Comparison of ENCODE assay signal across 11 cellular contexts in genomic region chr2:174631009-174631981, GRCh38. TPM values are rescaled to one million over a fixed set of nuclear protein-coding genes. Genes with fewer than 3 reads are reported as not detected.
DNase-seq lines count a peak whose midpoint lies in the region; ATAC-seq lines count a peak whose summit lies in the region.
"Had no signal": no experiment of that assay in that cellular context is flagged by ENCODE, and none has a peak within 500 bp of the region (broad histone marks: within the 10 kb centered on the region; RNA-seq: fewer than 3 reads in every experiment).

No MANE protein-coding gene starts in this region.

- peak; percentile 42 for DNase-seq in activated CD8-positive, alpha-beta memory T cell treated with anti-CD3 and anti-CD28 coated beads, Interleukin-2, amount 10 ng/mL, durations not matched to agents 7 days and 5 days
- no peak for DNase-seq in activated CD8-positive, alpha-beta memory T cell treated with anti-CD3 and anti-CD28 coated beads, Interleukin-2, amount 50 U/mL, for 4 hours
- no peak for DNase-seq in T-cell
- peak; percentile 86 for DNase-seq in fibroblast of peridontal ligament (ENCODE audit: extremely low read depth)
- peak; percentile 75 for DNase-seq in stromal cell of bone marrow (ENCODE audit: low read depth)
- no peak for DNase-seq in islet precursor cell
- DNase-seq in NCI-H1694 (lab: John Stamatoyannopoulos, UW): no peak
- DNase-seq in left lobe of liver (ENCODE audit: low spot score): no peak
- DNase-seq: NCI-H1105 treated with DMSO at 0.1 percent for 48 hours, nucleus accumbens had no signal

- CTCF ChIA-PET in activated CD8-positive, alpha-beta memory T cell treated with anti-CD3 and anti-CD28 coated beads, Interleukin-2, amount 10 ng/mL, durations not matched to agents 7 days and 5 days (lab: Charles Lee): interaction anchor here (1.0 to 7.2 kb wide), 3 partner anchors 13 to 33 kb away, joined by 3 to 51 read pairs (median 5); partner anchors contain the start of gene WIPF1
- CTCF ChIA-PET in T-cell (lab: Charles Lee): interaction anchor here (1.1 to 1.7 kb wide), 3 partner anchors 10 to 54 kb away, joined by 3 to 4 read pairs (median 4); no protein-coding TSS in a partner anchor

- no peaks in the 10 kb centered on the region for H3K27me3 Mint-ChIP-seq in activated CD8-positive, alpha-beta memory T cell treated with anti-CD3 and anti-CD28 coated beads, Interleukin-2, amount 10 ng/mL, durations not matched to agents 7 days and 5 days
- H3K27me3 Mint-ChIP-seq in T-cell: no peaks in the 10 kb centered on the region

- peaks cover 74% of the 10 kb centered on the region for H3K4me1 Mint-ChIP-seq in activated CD8-positive, alpha-beta memory T cell treated with anti-CD3 and anti-CD28 coated beads, Interleukin-2, amount 10 ng/mL, durations not matched to agents 7 days and 5 days
- peaks cover 76 to 93% (median 80%) of the 10 kb centered on the region in 3 donors for H3K4me1 Mint-ChIP-seq in T-cell

- H3K9me3 Mint-ChIP-seq in activated CD8-positive, alpha-beta memory T cell treated with anti-CD3 and anti-CD28 coated beads, Interleukin-2, amount 10 ng/mL, durations not matched to agents 7 days and 5 days (ENCODE audit: low read depth): no peaks in the 10 kb centered on the region
- H3K9me3 Mint-ChIP-seq in T-cell: no peaks in the 10 kb centered on the region

- POLR2A ChIA-PET in T-cell (lab: Charles Lee): interaction anchor here in 1 of 2 donors (0.6 kb wide), 1 partner anchor 248 kb away, joined by 7 read pairs; no protein-coding TSS in a partner anchor

- peak overlapping the region; percentile 99 for H3K4me3 Mint-ChIP-seq in activated CD8-positive, alpha-beta memory T cell treated with anti-CD3 and anti-CD28 coated beads, Interleukin-2, amount 10 ng/mL, durations not matched to agents 7 days and 5 days
- peak overlapping the region; percentile 87 to 93 (median 89) for H3K4me3 Mint-ChIP-seq in T-cell

- no peak for ATAC-seq in activated CD8-positive, alpha-beta memory T cell treated with anti-CD3 and anti-CD28 coated beads, Interleukin-2, amount 10 ng/mL, durations not matched to agents 7 days and 5 days
- ATAC-seq in T-cell (replicated peaks in 1 of 4): no peak
- no peak for ATAC-seq in left lobe of liver
- ATAC-seq: foreskin keratinocyte had no signal

- peak overlapping the region; percentile 100 for H3K27ac Mint-ChIP-seq in activated CD8-positive, alpha-beta memory T cell treated with anti-CD3 and anti-CD28 coated beads, Interleukin-2, amount 10 ng/mL, durations not matched to agents 7 days and 5 days
- peak overlapping the region; percentile 93 to 99 for H3K27ac Mint-ChIP-seq in T-cell

- H3K36me3 Mint-ChIP-seq in activated CD8-positive, alpha-beta memory T cell treated with anti-CD3 and anti-CD28 coated beads, Interleukin-2, amount 10 ng/mL, durations not matched to agents 7 days and 5 days: peaks cover 66% of the 10 kb centered on the region
- H3K36me3 Mint-ChIP-seq in T-cell: peaks cover 43% of the 10 kb centered on the region

RNA-seq across cellular contexts. Expression of gene WIPF1, which starts 33.7 kb away (rescaled TPM):
- 100 to 1,000 TPM; 465 to 588 TPM for total RNA-seq in activated CD8-positive, alpha-beta memory T cell treated with anti-CD3 and anti-CD28 coated beads, Interleukin-2, amount 10 ng/mL, durations not matched to agents 7 days and 5 days
- total RNA-seq in T-cell: 100 to 1,000 TPM; 349 to 412 (median 372) TPM
- total RNA-seq in left lobe of liver: 6.3 TPM

Comparison
In these comparisons a context has a peak if more than half of its experiments do, and no peak if none do; other contexts are left out.
1. DNase-seq: peak in activated CD8-positive, alpha-beta memory T cell treated with anti-CD3 and anti-CD28 coated beads, Interleukin-2, amount 10 ng/mL, durations not matched to agents 7 days and 5 days (single experiment), fibroblast of peridontal ligament (single experiment) and stromal cell of bone marrow (single experiment); none in activated CD8-positive, alpha-beta memory T cell treated with anti-CD3 and anti-CD28 coated beads, Interleukin-2, amount 50 U/mL, for 4 hours (single experiment), T-cell (0 of 34), islet precursor cell (single experiment), NCI-H1694 (single experiment) and left lobe of liver (single experiment).
2. RNA of gene WIPF1, which starts 33.7 kb away (total RNA-seq): 465 to 588 TPM in activated CD8-positive, alpha-beta memory T cell treated with anti-CD3 and anti-CD28 coated beads, Interleukin-2, amount 10 ng/mL, durations not matched to agents 7 days and 5 days and 349 to 412 TPM in T-cell; 6.3 TPM in left lobe of liver (single experiment); every median in the first group is over 10 times any median in the second.